Comparison of ENCODE assay signal across 21 cellular contexts in genomic region chr12:92518071-92518470, GRCh38.
"Had no signal": no experiment of that assay in that cellular context is flagged by ENCODE, and none has a peak within 500 bp of the region (broad histone marks: within the 10 kb centered on the region; RNA-seq: fewer than 3 reads in every experiment).

No MANE protein-coding gene starts in this region.

- H3K36me3 ChIP-seq: SJSA1 had no signal

- H3K4me3 ChIP-seq: SJSA1, SK-N-MC had no signal

- H3K9me3 ChIP-seq: SJSA1 had no signal

- DNase-seq: IMR-90, Karpas-422, KG1, MV-4-11, NCI-H1048, NCI-H1105, NCI-H1417, NCI-H1436 treated with DMSO at 0.1 percent for 48 hours, NCI-H1694, NCI-H187 treated with DMSO at 0.1 percent for 48 hours, NCI-H2029 treated with DMSO at 0.1 percent for 48 hours, NCI-H2171 treated with DMSO at 0.1 percent for 48 hours, NCI-H345, NCI-H446 treated with DMSO at 0.1 percent for 48 hours, NCI-H510A treated with DMSO at 0.1 percent for 48 hours, NCI-H526, Right ventricle myocardium superior, RPMI8226, SIG-M5 had no signal

- H3K4me1 ChIP-seq: SJSA1 had no signal

- H3K27me3 ChIP-seq: SJSA1 had no signal

- H3K27ac ChIP-seq: SJSA1, SK-N-MC had no signal
